ENCODE assay signal across 37 cellular contexts in genomic region chr6:168387911-168388310, GRCh38. TPM values are rescaled to one million over a fixed set of nuclear protein-coding genes. Genes with fewer than 3 reads are reported as not detected.
"Had no signal": no experiment of that assay in that cellular context is flagged by ENCODE, and none has a peak within 500 bp of the region (broad histone marks: within the 10 kb centered on the region; RNA-seq: fewer than 3 reads in every experiment).

No MANE protein-coding gene starts in this region.

- H3K9me3 ChIP-seq: ascending aorta, SK-N-SH had no signal

- H3K4me2 ChIP-seq: KMS-11, SK-N-SH had no signal

- DNase-seq: activated CD4-positive, alpha-beta memory T cell treated with anti-CD3 and anti-CD28 coated beads, Interleukin-2, amount 10 ng/mL, durations not matched to agents 7 days and 5 days; activated CD4-positive, alpha-beta T cell treated with anti-CD3 and anti-CD28 coated beads for 1 hour; activated CD4-positive, alpha-beta T cell treated with anti-CD3 and anti-CD28 coated beads for 48 hours; activated CD4-positive, CD25-positive, alpha-beta regulatory T cell; activated effector memory CD4-positive, alpha-beta T cell treated with anti-CD3 and anti-CD28 coated beads, Interleukin-2, amount 50 U/mL, for 16 hours; activated naive CD4-positive, alpha-beta T cell; activated naive CD4-positive, alpha-beta T cell treated with anti-CD3 and anti-CD28 coated beads, Interleukin-2, amount 50 U/mL, for 16 hours; activated naive CD8-positive, alpha-beta T cell treated with anti-CD3 and anti-CD28 coated beads for 36 hours; activated T-cell treated with anti-CD3 and anti-CD28 coated beads, Interleukin-2, amount 50 U/mL, for 1 hour; activated T-cell treated with anti-CD3 and anti-CD28 coated beads, Interleukin-2, amount 50 U/mL, for 72 hours; amniotic stem cell; MM.1S; MV-4-11; NCI-H146; NCI-H187; NCI-H2107; NCI-H2171 treated with DMSO at 0.1 percent for 48 hours; NCI-H2227 treated with DMSO at 0.1 percent for 48 hours; NCI-H446; NCI-H510A treated with DMSO at 0.1 percent for 48 hours; NCI-H774; RPMI8226; SK-N-SH; SW 1271; T-helper 1 cell; T-helper 2 cell; T-helper 9 cell; WERI-Rb-1 had no signal

- H3K27ac ChIP-seq: ascending aorta, cardiac muscle cell, KMS-11, SJSA1, WERI-Rb-1 had no signal

- H3K9ac ChIP-seq: KMS-11, SK-N-SH had no signal

- H3K4me3 Mint-ChIP-seq: activated CD4-positive, alpha-beta memory T cell treated with anti-CD3 and anti-CD28 coated beads, Interleukin-2, amount 10 ng/mL, durations not matched to agents 7 days and 5 days; activated naive CD8-positive, alpha-beta T cell treated with anti-CD3 and anti-CD28 coated beads for 36 hours; activated T-cell treated with anti-CD3 and anti-CD28 coated beads, Interleukin-2, amount 50 U/mL, for 72 hours; activated T-helper 17 cell treated with anti-CD3 and anti-CD28 coated beads, Interleukin-2, amount 50 U/mL, for 72 hours; central memory CD8-positive, alpha-beta T cell had no signal

- ATAC-seq: activated T-cell treated with anti-CD3 and anti-CD28 coated beads, Interleukin-2, amount 50 U/mL, for 72 hours; activated T-helper 17 cell treated with anti-CD3 and anti-CD28 coated beads, Interleukin-2, amount 50 U/mL, for 72 hours; Panc1 had no signal

- H3K36me3 Mint-ChIP-seq: activated naive CD8-positive, alpha-beta T cell treated with anti-CD3 and anti-CD28 coated beads for 36 hours had no signal

- H3K27me3 ChIP-seq: ascending aorta, cardiac muscle cell, SJSA1 had no signal

- H3K27me3 Mint-ChIP-seq: activated CD4-positive, alpha-beta memory T cell treated with anti-CD3 and anti-CD28 coated beads, Interleukin-2, amount 10 ng/mL, durations not matched to agents 7 days and 5 days had no signal

- H3K4me3 ChIP-seq: ascending aorta, cardiac muscle cell, SJSA1 had no signal

- H3K9me3 Mint-ChIP-seq: activated T-helper 17 cell treated with anti-CD3 and anti-CD28 coated beads, Interleukin-2, amount 50 U/mL, for 72 hours; central memory CD8-positive, alpha-beta T cell had no signal

- H3K4me1 ChIP-seq: SJSA1 had no signal

- H3K36me3 ChIP-seq: ascending aorta, cardiac muscle cell, SJSA1, WERI-Rb-1 had no signal

- H3K27ac Mint-ChIP-seq: activated CD4-positive, alpha-beta memory T cell treated with anti-CD3 and anti-CD28 coated beads, Interleukin-2, amount 10 ng/mL, durations not matched to agents 7 days and 5 days; activated naive CD8-positive, alpha-beta T cell treated with anti-CD3 and anti-CD28 coated beads for 36 hours; activated T-cell treated with anti-CD3 and anti-CD28 coated beads, Interleukin-2, amount 50 U/mL, for 72 hours; activated T-helper 17 cell treated with anti-CD3 and anti-CD28 coated beads, Interleukin-2, amount 50 U/mL, for 72 hours had no signal

- H3K4me1 Mint-ChIP-seq: activated CD4-positive, alpha-beta memory T cell treated with anti-CD3 and anti-CD28 coated beads, Interleukin-2, amount 10 ng/mL, durations not matched to agents 7 days and 5 days; activated naive CD8-positive, alpha-beta T cell treated with anti-CD3 and anti-CD28 coated beads for 36 hours; activated T-helper 17 cell treated with anti-CD3 and anti-CD28 coated beads, Interleukin-2, amount 50 U/mL, for 72 hours; central memory CD8-positive, alpha-beta T cell had no signal

RNA-seq across cellular contexts. Expression of gene SMOC2, which starts 53.1 kb away (rescaled TPM):
- total RNA-seq: activated CD4-positive, alpha-beta memory T cell treated with anti-CD3 and anti-CD28 coated beads, Interleukin-2, amount 10 ng/mL, durations not matched to agents 7 days and 5 days; activated CD8-positive, alpha-beta memory T cell treated with anti-CD3 and anti-CD28 coated beads for 36 hours; activated naive CD8-positive, alpha-beta T cell treated with anti-CD3 and anti-CD28 coated beads for 36 hours; activated T-cell treated with anti-CD3 and anti-CD28 coated beads, Interleukin-2, amount 50 U/mL, for 72 hours; activated T-helper 17 cell treated with anti-CD3 and anti-CD28 coated beads, Interleukin-2, amount 50 U/mL, for 72 hours; LHCN-M2; SJSA1 had no signal
- polyA plus RNA-seq: SK-N-SH had no signal
